41 cellular contexts compared by ENCODE assay signal in genomic region chr1:11000526-11000925, GRCh38. TPM values are rescaled to one million over a fixed set of nuclear protein-coding genes. Genes with fewer than 3 reads are reported as not detected.
"Had no signal": no experiment of that assay in that cellular context is flagged by ENCODE, and none has a peak within 500 bp of the region (broad histone marks: within the 10 kb centered on the region; RNA-seq: fewer than 3 reads in every experiment).

No MANE protein-coding gene starts in this region.

- ATAC-seq: activated naive CD4-positive, alpha-beta T cell treated with anti-CD3 and anti-CD28 coated beads, Interleukin-2, amount 50 U/mL, for 72 hours; activated naive CD8-positive, alpha-beta T cell treated with anti-CD3 and anti-CD28 coated beads, Interleukin-2, amount 50 U/mL, for 24 hours; activated T-cell treated with anti-CD3 and anti-CD28 coated beads, Interleukin-2, amount 50 U/mL, for 4 hours; activated T-cell treated with anti-CD3 and anti-CD28 coated beads, Interleukin-2, amount 50 U/mL, for 72 hours; activated T-helper 17 cell treated with anti-CD3 and anti-CD28 coated beads, Interleukin-2, amount 50 U/mL, for 72 hours; body of pancreas had no signal

- H3K36me3 Mint-ChIP-seq: activated naive CD4-positive, alpha-beta T cell treated with anti-CD3 and anti-CD28 coated beads, Interleukin-2, amount 10 ng/mL, durations not matched to agents 7 days and 5 days; activated naive CD4-positive, alpha-beta T cell treated with anti-CD3 and anti-CD28 coated beads, Interleukin-2, amount 50 U/mL, for 24 hours; brain had no signal

- H3K27ac Mint-ChIP-seq: activated naive CD4-positive, alpha-beta T cell treated with anti-CD3 and anti-CD28 coated beads for 36 hours; activated naive CD4-positive, alpha-beta T cell treated with anti-CD3 and anti-CD28 coated beads, Interleukin-2, amount 10 ng/mL, durations not matched to agents 7 days and 5 days; activated naive CD4-positive, alpha-beta T cell treated with anti-CD3 and anti-CD28 coated beads, Interleukin-2, amount 50 U/mL, for 24 hours; activated naive CD4-positive, alpha-beta T cell treated with anti-CD3 and anti-CD28 coated beads, Interleukin-2, amount 50 U/mL, for 72 hours; activated naive CD8-positive, alpha-beta T cell; activated naive CD8-positive, alpha-beta T cell treated with anti-CD3 and anti-CD28 coated beads for 36 hours; activated naive CD8-positive, alpha-beta T cell treated with anti-CD3 and anti-CD28 coated beads, Interleukin-2, amount 10 ng/mL, durations not matched to agents 7 days and 5 days; activated naive CD8-positive, alpha-beta T cell treated with anti-CD3 and anti-CD28 coated beads, Interleukin-2, amount 50 U/mL, for 24 hours; activated T-cell treated with anti-CD3 and anti-CD28 coated beads, Interleukin-2, amount 50 U/mL, for 24 hours; activated T-cell treated with anti-CD3 and anti-CD28 coated beads, Interleukin-2, amount 50 U/mL, for 72 hours; activated T-helper 1 cell treated with anti-CD3 and anti-CD28 coated beads, Interleukin-12 subunit alpha, Interleukin-12 subunit beta, Interleukin-2, Interleukin-4 antibody, amounts not matched to agents 30 ng/mL and 10 ng/mL and 1 ng/mL, durations not matched to agents 14 hours and 24 hours and 36 hours; activated T-helper 17 cell treated with anti-CD3 and anti-CD28 coated beads, Interleukin-2, amount 50 U/mL, for 72 hours; activated T-helper 2 cell treated with anti-CD3 and anti-CD28 coated beads, Interferon-gamma antibody, Interleukin-2, Interleukin-4, amounts not matched to agents 10 μg/mL and 5 μg/mL and 100 μg/mL, durations not matched to agents 14 hours and 24 hours and 36 hours; brain had no signal

- H3K9me3 Mint-ChIP-seq: activated naive CD4-positive, alpha-beta T cell treated with anti-CD3 and anti-CD28 coated beads, Interleukin-2, amount 50 U/mL, for 24 hours; activated T-cell treated with anti-CD3 and anti-CD28 coated beads, Interleukin-2, amount 50 U/mL, for 72 hours; activated T-helper 1 cell treated with anti-CD3 and anti-CD28 coated beads, Interleukin-12 subunit alpha, Interleukin-12 subunit beta, Interleukin-2, Interleukin-4 antibody, amounts not matched to agents 30 ng/mL and 10 ng/mL and 1 ng/mL, durations not matched to agents 14 hours and 24 hours and 36 hours; activated T-helper 2 cell treated with anti-CD3 and anti-CD28 coated beads, Interferon-gamma antibody, Interleukin-2, Interleukin-4, amounts not matched to agents 10 μg/mL and 5 μg/mL and 100 μg/mL, durations not matched to agents 14 hours and 24 hours and 36 hours; central memory CD8-positive, alpha-beta T cell had no signal

- H3K36me3 ChIP-seq: adrenal gland, ascending aorta, brain microvascular endothelial cell, breast epithelium, cardiac muscle cell had no signal

- H3K4me1 Mint-ChIP-seq: activated naive CD4-positive, alpha-beta T cell treated with anti-CD3 and anti-CD28 coated beads, Interleukin-2, amount 10 ng/mL, durations not matched to agents 7 days and 5 days; activated naive CD4-positive, alpha-beta T cell treated with anti-CD3 and anti-CD28 coated beads, Interleukin-2, amount 50 U/mL, for 24 hours; activated naive CD8-positive, alpha-beta T cell treated with anti-CD3 and anti-CD28 coated beads for 36 hours; activated naive CD8-positive, alpha-beta T cell treated with anti-CD3 and anti-CD28 coated beads, Interleukin-2, amount 10 ng/mL, durations not matched to agents 7 days and 5 days; activated naive CD8-positive, alpha-beta T cell treated with anti-CD3 and anti-CD28 coated beads, Interleukin-2, amount 50 U/mL, for 24 hours; activated T-helper 17 cell treated with anti-CD3 and anti-CD28 coated beads, Interleukin-2, amount 50 U/mL, for 72 hours; brain; central memory CD8-positive, alpha-beta T cell had no signal

- H3K27me3 Mint-ChIP-seq: activated naive CD4-positive, alpha-beta T cell treated with anti-CD3 and anti-CD28 coated beads, Interleukin-2, amount 50 U/mL, for 24 hours; activated naive CD8-positive, alpha-beta T cell; activated naive CD8-positive, alpha-beta T cell treated with anti-CD3 and anti-CD28 coated beads for 36 hours; activated naive CD8-positive, alpha-beta T cell treated with anti-CD3 and anti-CD28 coated beads, Interleukin-2, amount 10 ng/mL, durations not matched to agents 7 days and 5 days; activated naive CD8-positive, alpha-beta T cell treated with anti-CD3 and anti-CD28 coated beads, Interleukin-2, amount 50 U/mL, for 24 hours; activated T-cell treated with anti-CD3 and anti-CD28 coated beads, Interleukin-2, amount 50 U/mL, for 24 hours; activated T-helper 17 cell treated with anti-CD3 and anti-CD28 coated beads, Interleukin-2, amount 50 U/mL, for 72 hours; brain; central memory CD8-positive, alpha-beta T cell had no signal

- FAIRE-seq: astrocyte, bronchial epithelial cell had no signal

- H3K27me3 ChIP-seq: adrenal gland, ascending aorta, body of pancreas, brain microvascular endothelial cell, breast epithelium, cardiac muscle cell had no signal

- H3K4me3 Mint-ChIP-seq: activated naive CD4-positive, alpha-beta T cell treated with anti-CD3 and anti-CD28 coated beads for 36 hours; activated naive CD4-positive, alpha-beta T cell treated with anti-CD3 and anti-CD28 coated beads, Interleukin-2, amount 10 ng/mL, durations not matched to agents 7 days and 5 days; activated naive CD4-positive, alpha-beta T cell treated with anti-CD3 and anti-CD28 coated beads, Interleukin-2, amount 50 U/mL, for 24 hours; activated naive CD8-positive, alpha-beta T cell; activated naive CD8-positive, alpha-beta T cell treated with anti-CD3 and anti-CD28 coated beads for 36 hours; activated naive CD8-positive, alpha-beta T cell treated with anti-CD3 and anti-CD28 coated beads, Interleukin-2, amount 10 ng/mL, durations not matched to agents 7 days and 5 days; activated naive CD8-positive, alpha-beta T cell treated with anti-CD3 and anti-CD28 coated beads, Interleukin-2, amount 50 U/mL, for 24 hours; activated T-cell treated with anti-CD3 and anti-CD28 coated beads, Interleukin-2, amount 50 U/mL, for 24 hours; activated T-cell treated with anti-CD3 and anti-CD28 coated beads, Interleukin-2, amount 50 U/mL, for 4 hours; activated T-cell treated with anti-CD3 and anti-CD28 coated beads, Interleukin-2, amount 50 U/mL, for 72 hours; activated T-helper 1 cell treated with anti-CD3 and anti-CD28 coated beads, Interleukin-12 subunit alpha, Interleukin-12 subunit beta, Interleukin-2, Interleukin-4 antibody, amounts not matched to agents 30 ng/mL and 10 ng/mL and 1 ng/mL, durations not matched to agents 14 hours and 24 hours and 36 hours; activated T-helper 17 cell treated with anti-CD3 and anti-CD28 coated beads, Interleukin-2, amount 50 U/mL, for 72 hours; brain; central memory CD8-positive, alpha-beta T cell had no signal

- H3K4me3 ChIP-seq: adrenal gland, ascending aorta, body of pancreas, breast epithelium, cardiac muscle cell had no signal

- H3K27ac ChIP-seq: adrenal gland, ascending aorta, body of pancreas, brain microvascular endothelial cell, breast epithelium, cardiac muscle cell had no signal

- H3K9me3 ChIP-seq: adrenal gland, ascending aorta, body of pancreas, breast epithelium had no signal

- H3K4me1 ChIP-seq: adrenal gland, ascending aorta, body of pancreas, breast epithelium had no signal

- DNase-seq: activated effector memory CD4-positive, alpha-beta T cell treated with anti-CD3 and anti-CD28 coated beads, Interleukin-2, amount 50 U/mL, for 16 hours; activated effector memory CD4-positive, alpha-beta T cell treated with Interleukin-2 at 50 U/mL for 16 hours; activated gamma-delta T cell; activated gamma-delta T cell treated with Interleukin-2 at 50 U/mL for 16 hours; activated naive CD4-positive, alpha-beta T cell; activated naive CD4-positive, alpha-beta T cell treated with anti-CD3 and anti-CD28 coated beads for 36 hours; activated naive CD4-positive, alpha-beta T cell treated with anti-CD3 and anti-CD28 coated beads, Interleukin-2, amount 10 ng/mL, durations not matched to agents 7 days and 5 days; activated naive CD4-positive, alpha-beta T cell treated with anti-CD3 and anti-CD28 coated beads, Interleukin-2, amount 50 U/mL, for 16 hours; activated naive CD4-positive, alpha-beta T cell treated with Interleukin-2 at 50 U/mL for 16 hours; activated naive CD8-positive, alpha-beta T cell treated with anti-CD3 and anti-CD28 coated beads for 36 hours; activated naive CD8-positive, alpha-beta T cell treated with anti-CD3 and anti-CD28 coated beads, Interleukin-2, amount 10 ng/mL, durations not matched to agents 7 days and 5 days; activated naive CD8-positive, alpha-beta T cell treated with anti-CD3 and anti-CD28 coated beads, Interleukin-2, amount 50 U/mL, for 24 hours; activated T-cell treated with anti-CD3 and anti-CD28 coated beads, Interleukin-2, amount 50 U/mL, for 1 hour; activated T-cell treated with anti-CD3 and anti-CD28 coated beads, Interleukin-2, amount 50 U/mL, for 24 hours; activated T-cell treated with anti-CD3 and anti-CD28 coated beads, Interleukin-2, amount 50 U/mL, for 4 hours; activated T-cell treated with anti-CD3 and anti-CD28 coated beads, Interleukin-2, amount 50 U/mL, for 72 hours; adrenal gland; amniotic stem cell; amygdala; anterior cingulate cortex; body of pancreas; brain microvascular endothelial cell; caudate nucleus; central memory CD4-positive, alpha-beta T cell; cerebellar nuclear complex had no signal

RNA-seq across cellular contexts. Expression of gene MASP2, which starts 46.5 kb away (rescaled TPM):
- total RNA-seq: activated naive CD8-positive, alpha-beta T cell treated with anti-CD3 and anti-CD28 coated beads, Interleukin-2, amount 10 ng/mL, durations not matched to agents 7 days and 5 days; adrenal gland; aorta; ascending aorta; body of pancreas; breast epithelium; bronchial epithelial cell; cardiac muscle cell; cardiac septum; chondrocyte had no signal
